Comparison of ENCODE assay signal across 1 cellular context in the genomic region with DNA sequence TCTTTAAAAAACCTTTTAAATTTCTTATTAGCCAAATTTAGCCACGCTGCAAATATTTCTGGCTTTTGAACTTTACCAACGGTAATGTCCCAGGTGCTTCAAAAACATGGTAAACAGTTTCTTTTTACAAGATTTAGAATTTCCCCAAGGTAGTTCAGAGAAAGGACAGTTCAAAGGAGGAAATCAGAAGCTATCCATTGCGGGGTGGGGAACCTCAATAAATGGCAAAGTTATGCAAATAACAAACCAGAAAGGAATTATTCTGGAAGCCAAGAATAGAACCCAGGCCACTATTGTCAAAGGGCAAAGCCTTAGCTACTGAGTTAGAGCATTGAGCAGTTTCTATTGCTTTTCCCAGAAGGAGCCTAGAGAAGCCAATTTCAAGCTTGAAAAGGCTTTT.
TF ChIP-seq lines count a peak whose summit lies in the region.

No MANE protein-coding gene starts in this region.

TF ChIP-seq in GM23338, 12 proteins besides CTCF, POLR2A, EP300 and RAD21 (continued from another document):
- TF ChIP-seq, protein P1, sequence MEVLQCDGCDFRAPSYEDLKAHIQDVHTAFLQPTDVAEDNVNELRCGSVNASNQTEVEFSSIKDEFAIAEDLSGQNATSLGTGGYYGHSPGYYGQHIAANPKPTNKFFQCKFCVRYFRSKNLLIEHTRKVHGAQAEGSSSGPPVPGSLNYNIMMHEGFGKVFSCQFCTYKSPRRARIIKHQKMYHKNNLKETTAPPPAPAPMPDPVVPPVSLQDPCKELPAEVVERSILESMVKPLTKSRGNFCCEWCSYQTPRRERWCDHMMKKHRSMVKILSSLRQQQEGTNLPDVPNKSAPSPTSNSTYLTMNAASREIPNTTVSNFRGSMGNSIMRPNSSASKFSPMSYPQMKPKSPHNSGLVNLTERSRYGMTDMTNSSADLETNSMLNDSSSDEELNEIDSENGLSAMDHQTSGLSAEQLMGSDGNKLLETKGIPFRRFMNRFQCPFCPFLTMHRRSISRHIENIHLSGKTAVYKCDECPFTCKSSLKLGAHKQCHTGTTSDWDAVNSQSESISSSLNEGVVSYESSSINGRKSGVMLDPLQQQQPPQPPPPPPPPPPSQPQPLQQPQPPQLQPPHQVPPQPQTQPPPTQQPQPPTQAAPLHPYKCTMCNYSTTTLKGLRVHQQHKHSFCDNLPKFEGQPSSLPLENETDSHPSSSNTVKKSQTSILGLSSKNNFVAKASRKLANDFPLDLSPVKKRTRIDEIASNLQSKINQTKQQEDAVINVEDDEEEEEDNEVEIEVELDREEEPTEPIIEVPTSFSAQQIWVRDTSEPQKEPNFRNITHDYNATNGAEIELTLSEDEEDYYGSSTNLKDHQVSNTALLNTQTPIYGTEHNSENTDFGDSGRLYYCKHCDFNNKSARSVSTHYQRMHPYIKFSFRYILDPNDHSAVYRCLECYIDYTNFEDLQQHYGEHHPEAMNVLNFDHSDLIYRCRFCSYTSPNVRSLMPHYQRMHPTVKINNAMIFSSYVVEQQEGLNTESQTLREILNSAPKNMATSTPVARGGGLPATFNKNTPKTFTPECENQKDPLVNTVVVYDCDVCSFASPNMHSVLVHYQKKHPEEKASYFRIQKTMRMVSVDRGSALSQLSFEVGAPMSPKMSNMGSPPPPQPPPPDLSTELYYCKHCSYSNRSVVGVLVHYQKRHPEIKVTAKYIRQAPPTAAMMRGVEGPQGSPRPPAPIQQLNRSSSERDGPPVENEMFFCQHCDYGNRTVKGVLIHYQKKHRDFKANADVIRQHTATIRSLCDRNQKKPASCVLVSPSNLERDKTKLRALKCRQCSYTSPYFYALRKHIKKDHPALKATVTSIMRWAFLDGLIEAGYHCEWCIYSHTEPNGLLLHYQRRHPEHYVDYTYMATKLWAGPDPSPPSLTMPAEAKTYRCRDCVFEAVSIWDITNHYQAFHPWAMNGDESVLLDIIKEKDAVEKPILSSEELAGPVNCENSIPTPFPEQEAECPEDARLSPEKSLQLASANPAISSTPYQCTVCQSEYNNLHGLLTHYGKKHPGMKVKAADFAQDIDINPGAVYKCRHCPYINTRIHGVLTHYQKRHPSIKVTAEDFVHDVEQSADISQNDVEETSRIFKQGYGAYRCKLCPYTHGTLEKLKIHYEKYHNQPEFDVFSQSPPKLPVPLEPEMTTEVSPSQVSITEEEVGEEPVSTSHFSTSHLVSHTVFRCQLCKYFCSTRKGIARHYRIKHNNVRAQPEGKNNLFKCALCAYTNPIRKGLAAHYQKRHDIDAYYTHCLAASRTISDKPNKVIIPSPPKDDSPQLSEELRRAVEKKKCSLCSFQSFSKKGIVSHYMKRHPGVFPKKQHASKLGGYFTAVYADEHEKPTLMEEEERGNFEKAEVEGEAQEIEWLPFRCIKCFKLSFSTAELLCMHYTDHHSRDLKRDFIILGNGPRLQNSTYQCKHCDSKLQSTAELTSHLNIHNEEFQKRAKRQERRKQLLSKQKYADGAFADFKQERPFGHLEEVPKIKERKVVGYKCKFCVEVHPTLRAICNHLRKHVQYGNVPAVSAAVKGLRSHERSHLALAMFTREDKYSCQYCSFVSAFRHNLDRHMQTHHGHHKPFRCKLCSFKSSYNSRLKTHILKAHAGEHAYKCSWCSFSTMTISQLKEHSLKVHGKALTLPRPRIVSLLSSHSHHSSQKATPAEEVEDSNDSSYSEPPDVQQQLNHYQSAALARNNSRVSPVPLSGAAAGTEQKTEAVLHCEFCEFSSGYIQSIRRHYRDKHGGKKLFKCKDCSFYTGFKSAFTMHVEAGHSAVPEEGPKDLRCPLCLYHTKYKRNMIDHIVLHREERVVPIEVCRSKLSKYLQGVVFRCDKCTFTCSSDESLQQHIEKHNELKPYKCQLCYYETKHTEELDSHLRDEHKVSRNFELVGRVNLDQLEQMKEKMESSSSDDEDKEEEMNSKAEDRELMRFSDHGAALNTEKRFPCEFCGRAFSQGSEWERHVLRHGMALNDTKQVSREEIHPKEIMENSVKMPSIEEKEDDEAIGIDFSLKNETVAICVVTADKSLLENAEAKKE (CRISPR knock-in tag; IDR thresholded peaks at IDR 0.05), result no peak
- TF ChIP-seq CREB1 (CRISPR knock-in tag; IDR thresholded peaks at IDR 0.05; ENCODE audit: low read depth) (no peak), POLR2AphosphoS5 (IDR thresholded peaks at IDR 0.05; ENCODE audit: low read depth) (no peak), NANOG (IDR thresholded peaks at IDR 0.05; ENCODE audit: borderline replicate concordance) (no peak), STAT1 (IDR thresholded peaks at IDR 0.05; ENCODE audit: unreplicated experiment) (no peak), ZNF331 (CRISPR knock-in tag; IDR thresholded peaks at IDR 0.05; ENCODE audit: low read depth) (no peak)
- TF ChIP-seq, protein P2, sequence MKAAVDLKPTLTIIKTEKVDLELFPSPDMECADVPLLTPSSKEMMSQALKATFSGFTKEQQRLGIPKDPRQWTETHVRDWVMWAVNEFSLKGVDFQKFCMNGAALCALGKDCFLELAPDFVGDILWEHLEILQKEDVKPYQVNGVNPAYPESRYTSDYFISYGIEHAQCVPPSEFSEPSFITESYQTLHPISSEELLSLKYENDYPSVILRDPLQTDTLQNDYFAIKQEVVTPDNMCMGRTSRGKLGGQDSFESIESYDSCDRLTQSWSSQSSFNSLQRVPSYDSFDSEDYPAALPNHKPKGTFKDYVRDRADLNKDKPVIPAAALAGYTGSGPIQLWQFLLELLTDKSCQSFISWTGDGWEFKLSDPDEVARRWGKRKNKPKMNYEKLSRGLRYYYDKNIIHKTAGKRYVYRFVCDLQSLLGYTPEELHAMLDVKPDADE (IDR thresholded peaks at IDR 0.05), result no peak
- TF ChIP-seq, protein P3, sequence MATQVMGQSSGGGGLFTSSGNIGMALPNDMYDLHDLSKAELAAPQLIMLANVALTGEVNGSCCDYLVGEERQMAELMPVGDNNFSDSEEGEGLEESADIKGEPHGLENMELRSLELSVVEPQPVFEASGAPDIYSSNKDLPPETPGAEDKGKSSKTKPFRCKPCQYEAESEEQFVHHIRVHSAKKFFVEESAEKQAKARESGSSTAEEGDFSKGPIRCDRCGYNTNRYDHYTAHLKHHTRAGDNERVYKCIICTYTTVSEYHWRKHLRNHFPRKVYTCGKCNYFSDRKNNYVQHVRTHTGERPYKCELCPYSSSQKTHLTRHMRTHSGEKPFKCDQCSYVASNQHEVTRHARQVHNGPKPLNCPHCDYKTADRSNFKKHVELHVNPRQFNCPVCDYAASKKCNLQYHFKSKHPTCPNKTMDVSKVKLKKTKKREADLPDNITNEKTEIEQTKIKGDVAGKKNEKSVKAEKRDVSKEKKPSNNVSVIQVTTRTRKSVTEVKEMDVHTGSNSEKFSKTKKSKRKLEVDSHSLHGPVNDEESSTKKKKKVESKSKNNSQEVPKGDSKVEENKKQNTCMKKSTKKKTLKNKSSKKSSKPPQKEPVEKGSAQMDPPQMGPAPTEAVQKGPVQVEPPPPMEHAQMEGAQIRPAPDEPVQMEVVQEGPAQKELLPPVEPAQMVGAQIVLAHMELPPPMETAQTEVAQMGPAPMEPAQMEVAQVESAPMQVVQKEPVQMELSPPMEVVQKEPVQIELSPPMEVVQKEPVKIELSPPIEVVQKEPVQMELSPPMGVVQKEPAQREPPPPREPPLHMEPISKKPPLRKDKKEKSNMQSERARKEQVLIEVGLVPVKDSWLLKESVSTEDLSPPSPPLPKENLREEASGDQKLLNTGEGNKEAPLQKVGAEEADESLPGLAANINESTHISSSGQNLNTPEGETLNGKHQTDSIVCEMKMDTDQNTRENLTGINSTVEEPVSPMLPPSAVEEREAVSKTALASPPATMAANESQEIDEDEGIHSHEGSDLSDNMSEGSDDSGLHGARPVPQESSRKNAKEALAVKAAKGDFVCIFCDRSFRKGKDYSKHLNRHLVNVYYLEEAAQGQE (IDR thresholded peaks at IDR 0.05; ENCODE audit: unreplicated experiment), result no peak
